Comparison of ENCODE assay signal across 12 cellular contexts in genomic region chr1:166822385-166822784, GRCh38. TPM values are rescaled to one million over a fixed set of nuclear protein-coding genes. Genes with fewer than 3 reads are reported as not detected.
DNase-seq lines count a peak whose midpoint lies in the region; ATAC-seq, FAIRE-seq and TF ChIP-seq lines count a peak whose summit lies in the region.
"Had no signal": no experiment of that assay in that cellular context is flagged by ENCODE, and none has a peak within 500 bp of the region (broad histone marks: within the 10 kb centered on the region; RNA-seq: fewer than 3 reads in every experiment).

No MANE protein-coding gene starts in this region.

- H4K20me1 ChIP-seq in OCI-LY1 (ENCODE audit: insufficient read depth, low read length) (no peaks in the 10 kb centered on the region), fibroblast of lung (ENCODE audit: control insufficient read depth, extremely low read depth, insufficient read depth, low read length) (no peaks in the 10 kb centered on the region)

- TF ChIP-seq EP300 in gastroesophageal sphincter (IDR thresholded peaks at IDR 0.05): no peak

- H3K9ac ChIP-seq in OCI-LY1 (ENCODE audit: low read length): no peak overlapping the region
- no peak overlapping the region for H3K9ac ChIP-seq in fibroblast of lung (ENCODE audit: insufficient read depth, low read length)

- no peak for ATAC-seq in HG03378 (IDR thresholded peaks at IDR 0.05; ENCODE audit: unreplicated experiment)
- ATAC-seq in gastroesophageal sphincter: no peak
- ATAC-seq: activated naive CD4-positive, alpha-beta T cell treated with anti-CD3 and anti-CD28 coated beads, Interleukin-2, amount 50 U/mL, for 72 hours; naive thymus-derived CD8-positive, alpha-beta T cell had no signal

- no peak overlapping the region for H3K4me2 ChIP-seq in OCI-LY1 (ENCODE audit: low read length)
- H3K4me2 ChIP-seq in fibroblast of lung (ENCODE audit: extremely low read depth, insufficient read depth, low read length): no peak overlapping the region

- H3K27ac Mint-ChIP-seq in activated naive CD4-positive, alpha-beta T cell treated with anti-CD3 and anti-CD28 coated beads, Interleukin-2, amount 10 ng/mL, durations not matched to agents 7 days and 5 days: no peak overlapping the region
- H3K27ac Mint-ChIP-seq: activated CD4-positive, alpha-beta T cell treated with anti-CD3 and anti-CD28 coated beads, Interleukin-2, amount 10 ng/mL, durations not matched to agents 7 days and 5 days; activated naive CD4-positive, alpha-beta T cell treated with anti-CD3 and anti-CD28 coated beads, Interleukin-2, amount 50 U/mL, for 72 hours; naive thymus-derived CD8-positive, alpha-beta T cell had no signal

- no peaks in the 10 kb centered on the region for H3K4me1 ChIP-seq in OCI-LY1 (ENCODE audit: insufficient read depth, low read length, severe bottlenecking)
- no peaks in the 10 kb centered on the region for H3K4me1 ChIP-seq in fibroblast of lung (ENCODE audit: control insufficient read depth, extremely low read depth, insufficient read depth, low read length)
- no peaks in the 10 kb centered on the region for H3K4me1 ChIP-seq in gastroesophageal sphincter

- CTCF ChIA-PET in activated naive CD4-positive, alpha-beta T cell treated with anti-CD3 and anti-CD28 coated beads, Interleukin-2, amount 10 ng/mL, durations not matched to agents 7 days and 5 days (lab: Charles Lee): interaction anchor here (1.2 kb wide), 1 partner anchor 235 kb away, joined by 3 read pairs; no protein-coding TSS in a partner anchor

- no peaks in the 10 kb centered on the region for H3F3A ChIP-seq in OCI-LY1 (ENCODE audit: insufficient read depth, low read length)

- H3K4me3 ChIP-seq in OCI-LY1 (ENCODE audit: low read depth, low read length, poor library complexity, severe bottlenecking): no peak overlapping the region
- H3K4me3 ChIP-seq in fibroblast of lung (replicated peaks in 1 of 4; ENCODE audit: control extremely low read depth in 1 of 4, insufficient read depth in 1 of 4, low read depth in 3 of 4, low read length in 4 of 4): no peak overlapping the region
- no peak overlapping the region for H3K4me3 ChIP-seq in gastroesophageal sphincter

- no peaks in the 10 kb centered on the region for H3K9me3 ChIP-seq in OCI-LY1 (ENCODE audit: low read length)
- H3K9me3 ChIP-seq in fibroblast of lung (ENCODE audit: control insufficient read depth, insufficient read depth, low read depth, low read length): no peaks in the 10 kb centered on the region
- peaks cover 0 to 17% (median 0%) of the 10 kb centered on the region in 3 donors for H3K9me3 ChIP-seq in gastroesophageal sphincter

- H3K79me2 ChIP-seq in OCI-LY1 (ENCODE audit: insufficient read depth, low read length) (no peaks in the 10 kb centered on the region), fibroblast of lung (ENCODE audit: control insufficient read depth, insufficient read depth, low read length) (no peaks in the 10 kb centered on the region)

- H3K9me3 Mint-ChIP-seq in activated naive CD4-positive, alpha-beta T cell treated with anti-CD3 and anti-CD28 coated beads, Interleukin-2, amount 10 ng/mL, durations not matched to agents 7 days and 5 days: peaks cover 4% of the 10 kb centered on the region

- no peak overlapping the region for H3K4me3 Mint-ChIP-seq in activated naive CD4-positive, alpha-beta T cell treated with anti-CD3 and anti-CD28 coated beads, Interleukin-2, amount 10 ng/mL, durations not matched to agents 7 days and 5 days
- H3K4me3 Mint-ChIP-seq: activated CD4-positive, alpha-beta T cell treated with anti-CD3 and anti-CD28 coated beads, Interleukin-2, amount 10 ng/mL, durations not matched to agents 7 days and 5 days; naive thymus-derived CD8-positive, alpha-beta T cell had no signal

- no peaks in the 10 kb centered on the region for H3K36me3 Mint-ChIP-seq in activated naive CD4-positive, alpha-beta T cell treated with anti-CD3 and anti-CD28 coated beads, Interleukin-2, amount 10 ng/mL, durations not matched to agents 7 days and 5 days

- 20 to 66% methylated on average over 2 to 6 of the region's 7 CpGs for WGBS in gastroesophageal sphincter (ENCODE audit: low coverage in 1 of 2), 2 donors

- TF ChIP-seq POLR2A in gastroesophageal sphincter (IDR thresholded peaks at IDR 0.05): no peak

- FAIRE-seq in GM18507 (lab: Jason Lieb, UNC): peak; percentile 12

- H3K36me3 ChIP-seq in OCI-LY1 (ENCODE audit: insufficient read depth, low read length) (no peaks in the 10 kb centered on the region), fibroblast of lung (ENCODE audit: control insufficient read depth, insufficient read depth, low read length) (no peaks in the 10 kb centered on the region), gastroesophageal sphincter (no peaks in the 10 kb centered on the region)

- no peaks in the 10 kb centered on the region for H3K4me1 Mint-ChIP-seq in activated naive CD4-positive, alpha-beta T cell treated with anti-CD3 and anti-CD28 coated beads, Interleukin-2, amount 10 ng/mL, durations not matched to agents 7 days and 5 days
- H3K4me1 Mint-ChIP-seq: activated CD4-positive, alpha-beta T cell treated with anti-CD3 and anti-CD28 coated beads, Interleukin-2, amount 10 ng/mL, durations not matched to agents 7 days and 5 days; naive thymus-derived CD8-positive, alpha-beta T cell had no signal

- TF ChIP-seq CTCF in OCI-LY1 (IDR thresholded peaks at IDR 0.05; ENCODE audit: low read length): peak; percentile 28
- TF ChIP-seq CTCF in fibroblast of lung (conservative IDR thresholded peaks at IDR 0.05 in 1 of 2, IDR thresholded peaks at IDR 0.05 in 1 of 2; ENCODE audit: low read depth in 1 of 2, low read length in 2 of 2): peak; percentile 21 to 33
- no peak for TF ChIP-seq CTCF in gastroesophageal sphincter (IDR thresholded peaks at IDR 0.05)

- H3K27me3 ChIP-seq in OCI-LY1 (ENCODE audit: insufficient read depth, low read length): no peaks in the 10 kb centered on the region
- no peaks in the 10 kb centered on the region for H3K27me3 ChIP-seq in fibroblast of lung (ENCODE audit: control insufficient read depth, insufficient read depth, low read length)
- no peaks in the 10 kb centered on the region for H3K27me3 ChIP-seq in gastroesophageal sphincter

- H3K9me2 ChIP-seq in OCI-LY1 (ENCODE audit: low read depth, low read length): no peaks in the 10 kb centered on the region

- H2AFZ ChIP-seq in OCI-LY1 (ENCODE audit: low read length): no peak overlapping the region
- H2AFZ ChIP-seq in fibroblast of lung (ENCODE audit: low read length): no peak overlapping the region

- peak; percentile 20 for DNase-seq in AG08396 (ENCODE audit: low spot score)
- DNase-seq in GM18507 (ENCODE audit: extremely low spot score, insufficient read length, low read depth): no peak
- no peak for DNase-seq in fibroblast of lung (ENCODE audit: low read depth in 2 of 2)
- no peak for DNase-seq in activated naive CD4-positive, alpha-beta T cell treated with anti-CD3 and anti-CD28 coated beads, Interleukin-2, amount 10 ng/mL, durations not matched to agents 7 days and 5 days
- no peak for DNase-seq in GDM1 (lab: John Stamatoyannopoulos, UW)
- DNase-seq: activated CD4-positive, alpha-beta T cell treated with anti-CD3 and anti-CD28 coated beads, Interleukin-2, amount 10 ng/mL, durations not matched to agents 7 days and 5 days; naive thymus-derived CD8-positive, alpha-beta T cell; NCI-H146 had no signal

- no peak overlapping the region for H3K27ac ChIP-seq in OCI-LY1 (ENCODE audit: low read depth, low read length, poor library complexity, severe bottlenecking)
- no peak overlapping the region for H3K27ac ChIP-seq in fibroblast of lung (ENCODE audit: insufficient read depth, low read length)
- no peak overlapping the region for H3K27ac ChIP-seq in gastroesophageal sphincter

- peaks cover 6% of the 10 kb centered on the region for H3K27me3 Mint-ChIP-seq in activated naive CD4-positive, alpha-beta T cell treated with anti-CD3 and anti-CD28 coated beads, Interleukin-2, amount 10 ng/mL, durations not matched to agents 7 days and 5 days
- H3K27me3 Mint-ChIP-seq: activated CD4-positive, alpha-beta T cell treated with anti-CD3 and anti-CD28 coated beads, Interleukin-2, amount 10 ng/mL, durations not matched to agents 7 days and 5 days had no signal

RNA-seq across cellular contexts. Expression of gene POGK, which starts 16.9 kb away (rescaled TPM):
- total RNA-seq in fibroblast of lung: 23.8 and 27.2 TPM in 2 replicates
- 17.2 and 20.1 TPM in 2 replicates for polyA plus RNA-seq in fibroblast of lung
- 13.5 and 15.5 TPM in 2 replicates for polyA plus RNA-seq in fibroblast of lung (2012)
- polyA minus RNA-seq in fibroblast of lung (ENCODE audit: low replicate concordance): 10.5 and 15.3 TPM in 2 replicates
- 10 to 100 TPM; 36.5 to 51.2 (median 44.8) TPM for total RNA-seq in gastroesophageal sphincter

RNA-seq across cellular contexts. Expression of gene TADA1, which starts 53.7 kb away (rescaled TPM):
- total RNA-seq in fibroblast of lung (10.5 and 12.9 TPM in 2 replicates), gastroesophageal sphincter (10 to 100 TPM in 3 of 4 donors, 1 to 10 TPM in 1; 9.5 to 16.2 (median 13.6) TPM)
- polyA plus RNA-seq in fibroblast of lung: 12.7 and 13.2 TPM in 2 replicates
- polyA plus RNA-seq in fibroblast of lung (2012): 6.0 and 6.4 TPM in 2 replicates
- 3.0 and 4.3 TPM in 2 replicates for polyA minus RNA-seq in fibroblast of lung (ENCODE audit: low replicate concordance)

Comparison
In these comparisons a context has a peak if more than half of its experiments do, and no peak if none do; other contexts are left out.
1. CTCF ChIP-seq: peak in OCI-LY1 (single experiment) and fibroblast of lung (2 of 2); none in gastroesophageal sphincter (0 of 4).